ENCODE assay signal across 3 cellular contexts in genomic region chr11:68634606-68635005, GRCh38. TPM values are rescaled to one million over a fixed set of nuclear protein-coding genes. Genes with fewer than 3 reads are reported as not detected.
"Had no signal": no experiment of that assay in that cellular context is flagged by ENCODE, and none has a peak within 500 bp of the region (broad histone marks: within the 10 kb centered on the region; RNA-seq: fewer than 3 reads in every experiment).

No MANE protein-coding gene starts in this region.

RNA-seq across cellular contexts. Expression of gene GAL, which starts 49.7 kb away (rescaled TPM):
- total RNA-seq: M059J, Right ventricle myocardium superior, SJSA1 had no signal
